Comparison of ENCODE assay signal across 19 cellular contexts in genomic region chr11:12237381-12237784, GRCh38.
DNase-seq lines count a peak whose midpoint lies in the region; ATAC-seq, FAIRE-seq and TF ChIP-seq lines count a peak whose summit lies in the region.
"Had no signal": no experiment of that assay in that cellular context is flagged by ENCODE, and none has a peak within 500 bp of the region (broad histone marks: within the 10 kb centered on the region; RNA-seq: fewer than 3 reads in every experiment).

No MANE protein-coding gene starts in this region.

- no peak overlapping the region for H3K4me3 ChIP-seq in DND-41 (ENCODE audit: low read depth in 1 of 2, low read length in 2 of 2)
- no peak overlapping the region for H3K4me3 ChIP-seq in ascending aorta
- H3K4me3 ChIP-seq in hepatocyte = no peak overlapping the region
- no peak overlapping the region for H3K4me3 ChIP-seq in testis
- no peak overlapping the region for H3K4me3 ChIP-seq in pancreas
- H3K4me3 ChIP-seq in WERI-Rb-1 (ENCODE audit: low read depth, low read length) = no peak overlapping the region
- H3K4me3 ChIP-seq: GM12878, lung had no signal

- H3K27ac ChIP-seq in DND-41 (ENCODE audit: low read length) = 0 out of 2 replicates have a peak overlapping the region, but pooled peaks have one; percentile 24
- H3K27ac ChIP-seq in ascending aorta = peak overlapping the region; percentile 94 to 98
- H3K27ac ChIP-seq in hepatocyte = peak overlapping the region; percentile 39
- H3K27ac ChIP-seq in testis = peak overlapping the region; percentile 89 to 93
- no peak overlapping the region for H3K27ac ChIP-seq in pancreas
- no peak overlapping the region for H3K27ac ChIP-seq in WERI-Rb-1

- H3K4me2 ChIP-seq in DND-41 (ENCODE audit: insufficient read depth, low read length) = no peak overlapping the region
- no peak overlapping the region for H3K4me2 ChIP-seq in hepatocyte

- H3K79me2 ChIP-seq in DND-41 (ENCODE audit: insufficient read depth, low read length) = no peaks in the 10 kb centered on the region
- H3K79me2 ChIP-seq in hepatocyte = no peaks in the 10 kb centered on the region

- no peaks in the 10 kb centered on the region for H3K27me3 ChIP-seq in DND-41 (ENCODE audit: insufficient read depth, low read length, poor library complexity)
- no peaks in the 10 kb centered on the region for H3K27me3 ChIP-seq in ascending aorta
- H3K27me3 ChIP-seq in hepatocyte = no peaks in the 10 kb centered on the region
- H3K27me3 ChIP-seq in testis = no peaks in the 10 kb centered on the region
- H3K27me3 ChIP-seq in pancreas = no peaks in the 10 kb centered on the region
- no peaks in the 10 kb centered on the region for H3K27me3 ChIP-seq in WERI-Rb-1 (ENCODE audit: insufficient read depth, low read depth, severe bottlenecking)

- TF ChIP-seq POLR2A in testis (IDR thresholded peaks at IDR 0.05) = no peak

- intact Hi-C loops in ascending aorta (cut with DNase I) = loop anchor here (2.0 to 10.0 kb wide), 4 partner anchors 115 to 1093 kb away; no protein-coding TSS in a partner anchor
- intact Hi-C loops in testis (cut with DNase I; ENCODE audit: low total_unique reads) = loop anchor here (5.0 to 10.0 kb wide), 2 partner anchors 123 to 185 kb away; partner anchors contain the start of gene MICAL2
- intact Hi-C loops in pancreas (cut with DNase I) = loop anchor here in 2 of 3 donors (5.0 to 10.0 kb wide), 2 partner anchors 113 to 120 kb away; no protein-coding TSS in a partner anchor
- intact Hi-C loops in sciatic nerve (cut with DNase I) = loop anchor here (5.0 to 10.0 kb wide), 2 partner anchors 143 to 190 kb away; no protein-coding TSS in a partner anchor

- ATAC-seq in DND-41 (ENCODE audit: insufficient read depth, low read depth) (no peak), pancreas (no peak), sciatic nerve (no peak)
- ATAC-seq: stimulated activated naive B cell treated with anti-CD40 and anti-IgM and Interleukin-4, amounts not matched to agents 10 μg/mL and 1 μg/mL and 100 μg/mL, for 72 hours had no signal

- H2AFZ ChIP-seq in DND-41 (ENCODE audit: low read depth, low read length) (no peak overlapping the region), hepatocyte (no peak overlapping the region)

- 60% methylated on average over 3 of the region's 3 CpGs for WGBS in hepatocyte (ENCODE audit: low lambda C conversion rate, missing lambda C conversion rate)
- 45 to 67% methylated on average over 3 of the region's 3 CpGs for WGBS in testis, 2 donors
- 82 to 83% methylated on average over 3 of the region's 3 CpGs for WGBS in pancreas, 2 donors

- H3K4me1 ChIP-seq in DND-41 (ENCODE audit: insufficient read depth, low read length) (peaks cover 52% of the 10 kb centered on the region), ascending aorta (peaks cover 25 to 94% of the 10 kb centered on the region in 2 donors), hepatocyte (ENCODE audit: insufficient read depth) (peaks cover 20% of the 10 kb centered on the region), testis (peaks cover 59% of the 10 kb centered on the region), pancreas (peaks cover 13 to 36% (median 16%) of the 10 kb centered on the region in 3 donors)

- H3K9me2 ChIP-seq in hepatocyte (replicated peaks; ENCODE audit: insufficient read depth) = no peaks in the 10 kb centered on the region

- no peak for FAIRE-seq in pancreas (lab: Jason Lieb, UNC)
- FAIRE-seq: D721Med, GM12878 had no signal

- H3K9ac ChIP-seq in DND-41 (ENCODE audit: low read depth, low read length) = no peak overlapping the region

- no peaks in the 10 kb centered on the region for H4K20me1 ChIP-seq in DND-41 (ENCODE audit: insufficient read depth, low read length)
- no peaks in the 10 kb centered on the region for H4K20me1 ChIP-seq in hepatocyte (ENCODE audit: insufficient read depth, poor library complexity, severe bottlenecking)

- TF ChIP-seq CTCF in DND-41 (IDR thresholded peaks at IDR 0.05; ENCODE audit: borderline replicate concordance, extremely low read depth, low read length, poor library complexity, severe bottlenecking) (no peak), ascending aorta (IDR thresholded peaks at IDR 0.05) (no peak), hepatocyte (IDR thresholded peaks at IDR 0.05; ENCODE audit: poor library complexity) (no peak), testis (IDR thresholded peaks at IDR 0.05) (no peak), pancreas (IDR thresholded peaks at IDR 0.05) (no peak), WERI-Rb-1 (IDR thresholded peaks at IDR 0.05; ENCODE audit: low read depth, low read length) (no peak)

- H3K36me3 ChIP-seq in DND-41 (ENCODE audit: insufficient read depth, low read length) = no peaks in the 10 kb centered on the region
- H3K36me3 ChIP-seq in ascending aorta = peaks cover 38 to 73% of the 10 kb centered on the region in 2 donors
- H3K36me3 ChIP-seq in hepatocyte (replicated peaks; ENCODE audit: insufficient read depth, low read depth) = no peaks in the 10 kb centered on the region
- H3K36me3 ChIP-seq in testis (ENCODE audit: low read depth, missing control alignments) = no peaks in the 10 kb centered on the region
- no peaks in the 10 kb centered on the region for H3K36me3 ChIP-seq in pancreas
- no peaks in the 10 kb centered on the region for H3K36me3 ChIP-seq in WERI-Rb-1

- no peak for DNase-seq in DND-41
- no peak for DNase-seq in ascending aorta (ENCODE audit: low spot score in 2 of 2)
- no peak for DNase-seq in hepatocyte (ENCODE audit: low spot score)
- DNase-seq in testis = peak; percentile 48
- no peak for DNase-seq in pancreas
- DNase-seq in WERI-Rb-1 = no peak
- DNase-seq in sciatic nerve (ENCODE audit: low spot score) = no peak
- DNase-seq: activated effector memory CD4-positive, alpha-beta T cell treated with Interleukin-2 at 50 U/mL for 16 hours; AML-193; foreskin melanocyte; GDM1; NCI-H1417 treated with DMSO at 0.1 percent for 48 hours; NCI-H226; NK-92 treated with Interleukin-12 subunit alpha and Interleukin-12 subunit beta, amount 100 ng/mL, for 24 hours; stimulated activated CD4-positive, alpha-beta T cell treated with anti-CD3 and anti-CD28 coated beads, Interleukin-15, amount 100 ng/mL, for 24 hours; stimulated activated naive B cell treated with anti-CD40 and anti-IgM and Interleukin-4, amounts not matched to agents 10 μg/mL and 1 μg/mL and 100 μg/mL, for 72 hours had no signal

- H3K9me3 ChIP-seq in DND-41 (ENCODE audit: insufficient read depth, low read length, severe bottlenecking) = no peaks in the 10 kb centered on the region
- no peaks in the 10 kb centered on the region for H3K9me3 ChIP-seq in ascending aorta
- H3K9me3 ChIP-seq in hepatocyte (ENCODE audit: low read depth) = no peaks in the 10 kb centered on the region
- no peaks in the 10 kb centered on the region for H3K9me3 ChIP-seq in testis
- H3K9me3 ChIP-seq in pancreas = no peaks in the 10 kb centered on the region
- H3K9me3 ChIP-seq in WERI-Rb-1 (ENCODE audit: severe bottlenecking) = no peaks in the 10 kb centered on the region

Comparison
In these comparisons a context has a peak if more than half of its experiments do, and no peak if none do; other contexts are left out.
1. H3K27ac ChIP-seq: peak in DND-41 (single experiment), ascending aorta (2 of 2), hepatocyte (single experiment) and testis (2 of 2); none in pancreas (0 of 4) and WERI-Rb-1 (single experiment).